In genomic region chr5:140145818-140146522, GRCh38 we compare ENCODE assay signal across 1 cellular context.
TF ChIP-seq lines count a peak whose summit lies in the region.

No MANE protein-coding gene starts in this region.

TF ChIP-seq in HepG2, 621 proteins besides CTCF, POLR2A, EP300 and RAD21 (continued from another document and continues in another):
- no peak for TF ChIP-seq ZNF318 (CRISPR knock-in tag; IDR thresholded peaks at IDR 0.05)
- no peak for TF ChIP-seq GLI4 (CRISPR knock-in tag; IDR thresholded peaks at IDR 0.05; ENCODE audit: borderline replicate concordance)
- no peak for TF ChIP-seq JDP2 (CRISPR knock-in tag; IDR thresholded peaks at IDR 0.05; ENCODE audit: borderline replicate concordance)
- no peak for TF ChIP-seq JUND (CRISPR knock-in tag; IDR thresholded peaks at IDR 0.05)
- 0 out of 2 replicates have a peak, but pooled peaks have one; percentile 56 for TF ChIP-seq BCL3 (CRISPR knock-in tag; IDR thresholded peaks at IDR 0.05)
- no peak for TF ChIP-seq ZNF333 (CRISPR knock-in tag; IDR thresholded peaks at IDR 0.05; ENCODE audit: borderline replicate concordance)
- peak; percentile 75 to 76 for TF ChIP-seq HMGXB4 (CRISPR knock-in tag; IDR thresholded peaks at IDR 0.05; ENCODE audit: borderline replicate concordance in 1 of 2, low read depth in 1 of 2)
- no peak for TF ChIP-seq POGZ (CRISPR knock-in tag; IDR thresholded peaks at IDR 0.05)
- no peak for TF ChIP-seq KAT2B (IDR thresholded peaks at IDR 0.05; ENCODE audit: borderline replicate concordance, low read depth, low read length)
- TF ChIP-seq RARG (CRISPR knock-in tag; IDR thresholded peaks at IDR 0.05; ENCODE audit: low read depth), result no peak
- no peak for TF ChIP-seq MTF1 (CRISPR knock-in tag; IDR thresholded peaks at IDR 0.05)
- no peak for TF ChIP-seq NFKB2 (CRISPR knock-in tag; IDR thresholded peaks at IDR 0.05; ENCODE audit: borderline replicate concordance)
- TF ChIP-seq MIER2 (CRISPR knock-in tag; IDR thresholded peaks at IDR 0.05), result 0 out of 2 replicates have a peak, but pooled peaks have one; percentile 49
- TF ChIP-seq SYNCRIP (IDR thresholded peaks at IDR 0.05; ENCODE audit: insufficient read depth, low read depth, low read length), result no peak
- no peak for TF ChIP-seq ZNF20 (CRISPR knock-in tag; IDR thresholded peaks at IDR 0.05)
- no peak for TF ChIP-seq ELF3 (CRISPR knock-in tag; IDR thresholded peaks at IDR 0.05)
- TF ChIP-seq ZBTB49 (CRISPR knock-in tag; IDR thresholded peaks at IDR 0.05; ENCODE audit: borderline replicate concordance), result no peak
- TF ChIP-seq SIN3A (IDR thresholded peaks at IDR 0.05; ENCODE audit: borderline replicate concordance, low read depth, low read length), result no peak
- TF ChIP-seq NKX3-1 (CRISPR knock-in tag; IDR thresholded peaks at IDR 0.05), result no peak
- no peak for TF ChIP-seq ZNF775 (CRISPR knock-in tag; IDR thresholded peaks at IDR 0.05; ENCODE audit: borderline replicate concordance)
- 0 out of 2 replicates have a peak, but pooled peaks have one; percentile 46 for TF ChIP-seq ZBTB4 (CRISPR knock-in tag; IDR thresholded peaks at IDR 0.05; ENCODE audit: borderline replicate concordance)
- TF ChIP-seq ZMYM3 (CRISPR knock-in tag; IDR thresholded peaks at IDR 0.05), result no peak
- no peak for TF ChIP-seq FOXK1 (CRISPR knock-in tag; IDR thresholded peaks at IDR 0.05; ENCODE audit: borderline replicate concordance, low read depth)
- TF ChIP-seq DNMT1 (CRISPR knock-in tag; IDR thresholded peaks at IDR 0.05), result no peak
- no peak for TF ChIP-seq RERE (CRISPR knock-in tag; IDR thresholded peaks at IDR 0.05; ENCODE audit: low read depth)
- no peak for TF ChIP-seq MXD1 (CRISPR knock-in tag; IDR thresholded peaks at IDR 0.05)
- 0 out of 2 replicates have a peak, but pooled peaks have one; percentile 44 for TF ChIP-seq BORCS8-MEF2B (CRISPR knock-in tag; IDR thresholded peaks at IDR 0.05)
- peak; percentile 61 for TF ChIP-seq SALL1 (CRISPR knock-in tag; IDR thresholded peaks at IDR 0.05)
- peak; percentile 43; the same call in 1 of the 2 replicates for TF ChIP-seq MXD4 (CRISPR knock-in tag; IDR thresholded peaks at IDR 0.05)
- 0 out of 2 replicates have a peak, but pooled peaks have one; percentile 26 for TF ChIP-seq ZNF564 (CRISPR knock-in tag; IDR thresholded peaks at IDR 0.05)
- TF ChIP-seq ZBTB14 (CRISPR knock-in tag; IDR thresholded peaks at IDR 0.05), result no peak
- TF ChIP-seq RNF2 (conservative IDR thresholded peaks at IDR 0.05; ENCODE audit: low read depth), result 0 out of 2 replicates have a peak, but pooled peaks have one; percentile 24
- TF ChIP-seq TP53 (CRISPR knock-in tag; conservative IDR thresholded peaks at IDR 0.05), result no peak
